1 cellular context compared by ENCODE assay signal in the genomic region with DNA sequence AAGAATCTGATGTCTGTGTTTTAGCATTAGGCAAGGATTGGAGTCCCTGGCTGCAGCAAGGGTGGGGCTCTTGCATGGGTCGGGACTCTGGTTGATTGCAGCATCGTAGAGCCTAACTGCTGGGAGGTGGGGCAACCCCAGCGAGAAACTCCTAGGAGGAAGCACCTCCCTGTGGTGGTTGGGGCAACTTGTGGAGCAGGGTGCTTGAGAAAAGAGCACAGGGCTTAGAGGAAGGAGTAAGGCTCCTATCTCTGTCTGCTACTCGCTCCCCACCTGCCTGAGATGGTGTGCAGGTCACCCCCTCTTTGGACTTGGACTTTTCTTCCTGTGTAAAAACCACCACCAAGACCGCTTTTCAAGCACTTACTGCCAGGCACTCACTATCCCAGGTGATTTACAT.
TF ChIP-seq lines count a peak whose summit lies in the region.

No MANE protein-coding gene starts in this region.

TF ChIP-seq in GM12878, 131 proteins besides CTCF, POLR2A, EP300 and RAD21:
- TF ChIP-seq ATF7 (IDR thresholded peaks at IDR 0.05; ENCODE audit: low read depth) (0 out of 2 replicates have a peak, but pooled peaks have one; percentile 28), RUNX3 (IDR thresholded peaks at IDR 0.05; ENCODE audit: low read length) (peak; percentile 20; the same call in 1 of the 2 replicates), USF2 (IDR thresholded peaks at IDR 0.05; ENCODE audit: borderline replicate concordance, low read depth, low read length) (no peak), FOXK2 (IDR thresholded peaks at IDR 0.05) (0 out of 2 replicates have a peak, but pooled peaks have one; percentile 23), MYB (IDR thresholded peaks at IDR 0.05; ENCODE audit: borderline replicate concordance, low read depth, low read length) (no peak), KDM1A (IDR thresholded peaks at IDR 0.05; ENCODE audit: borderline replicate concordance) (no peak), IKZF2 (IDR thresholded peaks at IDR 0.05) (peak in 1 of 2 experiments; percentile 12; a peak in 1 of 4 replicates)
